ENCODE assay signal across 17 cellular contexts in the genomic region with DNA sequence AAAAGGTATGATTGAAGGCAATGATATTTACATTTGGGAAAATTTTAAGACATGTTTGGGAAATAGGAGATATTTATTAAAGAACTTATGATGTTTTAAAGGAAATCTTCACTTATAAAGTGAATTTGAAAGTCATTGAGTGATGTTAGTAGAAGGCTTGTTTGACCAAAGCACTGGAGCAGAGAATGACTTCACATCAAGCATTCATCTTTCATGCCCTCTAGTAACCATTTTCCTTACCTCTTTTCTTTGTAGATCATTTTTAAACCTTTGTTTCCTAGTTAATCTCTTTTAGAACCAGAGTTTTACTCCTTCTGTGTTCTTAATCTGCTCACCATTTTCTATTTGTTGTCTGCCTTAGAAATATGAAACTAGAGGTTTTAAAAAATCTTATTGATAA.
A peak's percentile ranks its signal among the peaks of the same experiment; 100 is the strongest.
DNase-seq lines count a peak whose midpoint lies in the region; FAIRE-seq and TF ChIP-seq lines count a peak whose summit lies in the region.
"Had no signal": no experiment of that assay in that cellular context is flagged by ENCODE, and none has a peak within 500 bp of the region (broad histone marks: within the 10 kb centered on the region; RNA-seq: fewer than 3 reads in every experiment).

No MANE protein-coding gene starts in this region.

- H3K36me3 ChIP-seq in Caco-2 (ENCODE audit: control insufficient read depth, insufficient read depth, low read length): no peaks in the 10 kb centered on the region
- H3K36me3 ChIP-seq: BLaER1 had no signal

- intact Hi-C loops in Caco-2 (cut with micrococcal nuclease; ENCODE audit: unreplicated experiment): no loop called here

- no peaks in the 10 kb centered on the region for H3K4me1 ChIP-seq in Caco-2
- H3K4me1 ChIP-seq: BLaER1 had no signal

- no peak for TF ChIP-seq CTCF in Caco-2 (IDR thresholded peaks at IDR 0.05; ENCODE audit: insufficient read depth in 1 of 2, low read depth in 1 of 2, low read length in 1 of 2, severe bottlenecking in 1 of 2, unreplicated experiment in 1 of 2)

- H3K4me3 Mint-ChIP-seq in Caco-2 (ENCODE audit: unreplicated experiment): no peak overlapping the region
- H3K4me3 Mint-ChIP-seq: B cell; CD4-positive, CD25-positive, alpha-beta regulatory T cell; CD8-positive, alpha-beta T cell had no signal

- no peaks in the 10 kb centered on the region for H3K4me1 Mint-ChIP-seq in Caco-2 (ENCODE audit: low read depth, unreplicated experiment)
- H3K4me1 Mint-ChIP-seq: B cell; CD4-positive, CD25-positive, alpha-beta regulatory T cell had no signal

- BruUV-seq in Caco-2 (replicated peaks; lab: Mats Ljungman, UMichigan): no TSS peak

- H3K27me3 Mint-ChIP-seq in Caco-2 (ENCODE audit: insufficient read depth, unreplicated experiment): no peaks in the 10 kb centered on the region
- H3K27me3 Mint-ChIP-seq: B cell; CD4-positive, CD25-positive, alpha-beta regulatory T cell had no signal

- no peak overlapping the region for H3K27ac Mint-ChIP-seq in Caco-2 (ENCODE audit: unreplicated experiment)
- H3K27ac Mint-ChIP-seq: B cell; CD4-positive, CD25-positive, alpha-beta regulatory T cell; CD8-positive, alpha-beta T cell had no signal

- no peaks in the 10 kb centered on the region for H3K9me3 Mint-ChIP-seq in Caco-2 (ENCODE audit: unreplicated experiment)
- H3K9me3 Mint-ChIP-seq: CD4-positive, CD25-positive, alpha-beta regulatory T cell; CD8-positive, alpha-beta T cell had no signal

- POLR2A ChIA-PET in Caco-2 (lab: Charles Lee): no interaction called here

- DNase-seq in DMS53 (lab: John Stamatoyannopoulos, UW): peak; percentile 24
- no peak for DNase-seq in DMS53 treated with DMSO at 0.1 percent for 48 hours (lab: John Stamatoyannopoulos, UW; ENCODE audit: unreplicated experiment)
- DNase-seq in RCC 7860 (ENCODE audit: low spot score): peak; percentile 73
- peak; percentile 15 for DNase-seq in kidney glomerular epithelial cell (lab: John Stamatoyannopoulos, UW)
- DNase-seq in renal cortical epithelial cell (ENCODE audit: low read depth): peak; percentile 45
- DNase-seq in HTR-8/SVneo (ENCODE audit: insufficient read length, low spot score): no peak
- DNase-seq in Caco-2: no peak
- no peak for DNase-seq in H4 (ENCODE audit: low spot score)
- DNase-seq: Calu3; CD4-positive, CD25-positive, alpha-beta regulatory T cell; CD8-positive, alpha-beta T cell; DMS79; GOT3; H7 had no signal

- H3K27me3 ChIP-seq in Caco-2 (replicated peaks; ENCODE audit: control insufficient read depth, insufficient read depth, low read length): no peaks in the 10 kb centered on the region
- H3K27me3 ChIP-seq: BLaER1 had no signal

- no peaks in the 10 kb centered on the region for H3K9me3 ChIP-seq in Caco-2
- H3K9me3 ChIP-seq: BLaER1 had no signal

- no peaks in the 10 kb centered on the region for H3K36me3 Mint-ChIP-seq in Caco-2 (ENCODE audit: insufficient read depth, unreplicated experiment)
- H3K36me3 Mint-ChIP-seq: CD4-positive, CD25-positive, alpha-beta regulatory T cell; CD8-positive, alpha-beta T cell had no signal

- CTCF ChIA-PET in Caco-2 (lab: Charles Lee): no interaction called here

- FAIRE-seq in RCC 7860 (lab: Jason Lieb, UNC) (no peak), HTR-8/SVneo (lab: Jason Lieb, UNC) (no peak)
- FAIRE-seq: GM12892 had no signal

- no peak overlapping the region for H3K4me3 ChIP-seq in Caco-2 (ENCODE audit: low read depth, low read length)
- H3K4me3 ChIP-seq: BLaER1 had no signal

Comparison
In these comparisons a context has a peak if more than half of its experiments do, and no peak if none do; other contexts are left out.
1. DNase-seq: peak in DMS53 (single experiment), RCC 7860 (single experiment), kidney glomerular epithelial cell (single experiment) and renal cortical epithelial cell (single experiment); none in DMS53 treated with DMSO at 0.1 percent for 48 hours (single experiment), HTR-8/SVneo (single experiment), Caco-2 (0 of 2) and H4 (single experiment).